ENCODE assay signal across 8 cellular contexts in the genomic region with DNA sequence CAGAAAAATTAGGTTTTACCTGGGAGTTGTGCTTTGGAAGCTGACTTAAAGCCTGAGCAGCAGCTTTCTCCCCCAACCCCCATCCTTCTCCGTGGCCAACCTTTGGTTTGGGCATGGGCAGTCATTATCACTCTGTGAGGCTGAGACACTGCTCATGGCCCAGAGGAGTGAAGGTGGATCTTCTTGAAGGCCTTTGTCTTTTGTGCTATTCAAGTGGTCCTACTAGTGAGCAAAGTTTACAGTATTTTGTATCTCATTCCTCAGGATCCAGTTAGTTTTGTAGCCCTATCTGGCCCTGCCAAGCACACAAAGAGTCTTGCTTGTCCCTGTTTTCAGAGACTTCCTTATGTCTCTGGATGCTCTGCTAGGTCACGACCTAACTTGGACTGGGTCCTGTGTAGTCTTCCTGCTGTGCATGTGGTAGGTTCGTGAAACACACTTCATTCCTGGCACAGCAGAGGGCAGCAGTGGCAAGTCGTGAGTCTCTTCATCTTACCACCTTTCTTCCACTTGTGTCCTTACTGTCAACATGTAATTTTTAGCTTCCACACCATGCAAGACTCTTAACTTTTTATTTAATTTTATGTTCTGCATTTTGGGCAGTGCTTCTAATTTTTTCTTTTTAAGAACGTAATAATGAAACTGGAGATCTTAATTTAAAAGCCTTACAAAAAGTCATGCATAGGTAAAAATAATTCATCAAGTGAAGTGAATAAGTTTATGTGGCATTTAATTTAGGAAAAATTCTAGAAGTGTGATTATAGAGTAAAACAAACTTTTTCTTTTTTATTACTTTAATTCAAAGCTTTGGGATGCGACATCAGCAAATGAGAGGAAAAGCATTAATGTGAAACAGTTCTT. TPM values are rescaled to one million over a fixed set of nuclear protein-coding genes. Genes with fewer than 3 reads are reported as not detected.
DNase-seq lines count a peak whose midpoint lies in the region; ATAC-seq and TF ChIP-seq lines count a peak whose summit lies in the region.

No MANE protein-coding gene starts in this region.

- H3K23ac ChIP-seq in IMR-90 (ENCODE audit: low read depth, low read length) = no peak overlapping the region

- peaks cover 2% of the 10 kb centered on the region; the same call in 1 of the 2 replicates for H3K4me1 ChIP-seq in IMR-90 (ENCODE audit: control insufficient read depth, insufficient read depth, low read length)

- no peak for TF ChIP-seq POLR2A in IMR-90 (IDR thresholded peaks at IDR 0.05; ENCODE audit: low read depth, low read length)

- no peak overlapping the region for H3K27ac ChIP-seq in IMR-90 (ENCODE audit: insufficient read depth, low read length)

- POLR2A ChIA-PET in IMR-90 (lab: Charles Lee; ENCODE audit: unreplicated experiment) = no interaction called here
- POLR2A ChIA-PET in activated naive CD8-positive, alpha-beta T cell treated with anti-CD3 and anti-CD28 coated beads, Interleukin-2, amount 10 ng/mL, durations not matched to agents 7 days and 5 days (lab: Charles Lee) = no interaction called here

- BruUV-seq in IMR-90 (replicated peaks; lab: Mats Ljungman, UMichigan) = no TSS peak

- H3K27me3 Mint-ChIP-seq in activated naive CD8-positive, alpha-beta T cell treated with anti-CD3 and anti-CD28 coated beads, Interleukin-2, amount 10 ng/mL, durations not matched to agents 7 days and 5 days = no peaks in the 10 kb centered on the region
- no peaks in the 10 kb centered on the region for H3K27me3 Mint-ChIP-seq in progenitor cell of endocrine pancreas

- H3K27ac Mint-ChIP-seq in activated naive CD8-positive, alpha-beta T cell treated with anti-CD3 and anti-CD28 coated beads, Interleukin-2, amount 10 ng/mL, durations not matched to agents 7 days and 5 days = peak overlapping the region; percentile 22
- H3K27ac Mint-ChIP-seq in progenitor cell of endocrine pancreas = no peak overlapping the region

- no peak overlapping the region for H4K91ac ChIP-seq in IMR-90 (ENCODE audit: insufficient read depth, low read depth, low read length)

- no peaks in the 10 kb centered on the region for H3K9me3 ChIP-seq in IMR-90 (ENCODE audit: control insufficient read depth, insufficient read depth, low read length)

- H3K56ac ChIP-seq in IMR-90 (ENCODE audit: extremely low read depth, insufficient read depth, low read length) = no peak overlapping the region

- H3K9me3 Mint-ChIP-seq in activated naive CD8-positive, alpha-beta T cell treated with anti-CD3 and anti-CD28 coated beads, Interleukin-2, amount 10 ng/mL, durations not matched to agents 7 days and 5 days = no peaks in the 10 kb centered on the region
- no peaks in the 10 kb centered on the region for H3K9me3 Mint-ChIP-seq in progenitor cell of endocrine pancreas (ENCODE audit: low read depth)

- no peak overlapping the region for H2AK5ac ChIP-seq in IMR-90 (ENCODE audit: low read depth, low read length)

- H2BK15ac ChIP-seq in IMR-90 (ENCODE audit: low read depth, low read length) = no peak overlapping the region

- H3K27me3 ChIP-seq in IMR-90 (ENCODE audit: control insufficient read depth, insufficient read depth, low read length) = no peaks in the 10 kb centered on the region

- no peak overlapping the region for H2BK20ac ChIP-seq in IMR-90 (ENCODE audit: low read depth, low read length)

- H3K9ac ChIP-seq in IMR-90 (ENCODE audit: low read depth, low read length) = no peak overlapping the region

- H3K14ac ChIP-seq in IMR-90 (replicated peaks; ENCODE audit: low read depth, low read length) = no peak overlapping the region

- H4K8ac ChIP-seq in IMR-90 (ENCODE audit: low read depth in 2 of 2, low read length in 2 of 2) = no peak overlapping the region

- H2BK5ac ChIP-seq in IMR-90 (ENCODE audit: low read depth, low read length, poor library complexity, severe bottlenecking) = no peak overlapping the region

- TF ChIP-seq RAD21 in IMR-90 (IDR thresholded peaks at IDR 0.05; ENCODE audit: low read length) = peak; percentile 66

- H4K20me1 ChIP-seq in IMR-90 (ENCODE audit: insufficient read depth, low read length) = no peaks in the 10 kb centered on the region

- TF ChIP-seq CTCF in IMR-90 (conservative IDR thresholded peaks at IDR 0.05; ENCODE audit: low read depth, low read length) = peak; percentile 55
- no peak for TF ChIP-seq CTCF in progenitor cell of endocrine pancreas (IDR thresholded peaks at IDR 0.05; ENCODE audit: unreplicated experiment)

- H3K36me3 ChIP-seq in IMR-90 (ENCODE audit: control insufficient read depth, insufficient read depth, low read length) = peaks cover 3% of the 10 kb centered on the region

- H3K18ac ChIP-seq in IMR-90 (ENCODE audit: low read depth, low read length) = no peak overlapping the region

- H2BK120ac ChIP-seq in IMR-90 (ENCODE audit: low read depth, low read length) = no peak overlapping the region

- 33% methylated on average over 1 of the region's 6 CpGs; no CpG with 5 or more reads in 1 of the 2 experiments for WGBS in IMR-90 (ENCODE audit: extremely low coverage in 2 of 2, insufficient read length in 1 of 2), 2 experiments

- peak; percentile 20 for DNase-seq in GM04504 (ENCODE audit: low read depth)
- peak; percentile 59 for DNase-seq in IMR-90
- peak; percentile 29 for DNase-seq in RPMI7951 (ENCODE audit: low read depth)
- DNase-seq in activated naive CD8-positive, alpha-beta T cell treated with anti-CD3 and anti-CD28 coated beads, Interleukin-2, amount 10 ng/mL, durations not matched to agents 7 days and 5 days = no peak
- peak; percentile 51 for DNase-seq in left ventricle myocardium superior
- DNase-seq in smooth muscle cell of the brain vasculature (ENCODE audit: low read depth, low spot score) = peak; percentile 49
- DNase-seq in progenitor cell of endocrine pancreas (ENCODE audit: low spot score, unreplicated experiment) = no peak

- H3K36me3 Mint-ChIP-seq in activated naive CD8-positive, alpha-beta T cell treated with anti-CD3 and anti-CD28 coated beads, Interleukin-2, amount 10 ng/mL, durations not matched to agents 7 days and 5 days = peaks cover 15% of the 10 kb centered on the region
- H3K36me3 Mint-ChIP-seq in progenitor cell of endocrine pancreas (ENCODE audit: insufficient read depth) = peaks cover 11% of the 10 kb centered on the region

- H4K5ac ChIP-seq in IMR-90 (ENCODE audit: low read depth, low read length) = no peak overlapping the region

- no peak overlapping the region for H2AFZ ChIP-seq in IMR-90 (replicated peaks; ENCODE audit: low read length, poor library complexity)

- H3K79me1 ChIP-seq in IMR-90 (ENCODE audit: low read depth in 1 of 2, low read length in 2 of 2) = peaks cover 7 to 18% of the 10 kb centered on the region in 2 experiments; a peak in 3 of 4 replicates

- intact Hi-C loops in IMR-90 (cut with micrococcal nuclease) = loop anchor here (1.0 kb wide), 1 partner anchor 299 kb away; no protein-coding TSS in a partner anchor
- intact Hi-C loops in left ventricle myocardium superior (cut with micrococcal nuclease) = loop anchor here (5.0 kb wide), 1 partner anchor 298 kb away; no protein-coding TSS in a partner anchor

- no peak overlapping the region for H3K4ac ChIP-seq in IMR-90 (ENCODE audit: low read depth, low read length)

- ATAC-seq in GM21576 (IDR thresholded peaks at IDR 0.05; ENCODE audit: unreplicated experiment) = peak; percentile 90
- ATAC-seq in IMR-90 (ENCODE audit: low read depth) = peak; percentile 91
- peak; percentile 60 for ATAC-seq in activated naive CD8-positive, alpha-beta T cell treated with anti-CD3 and anti-CD28 coated beads, Interleukin-2, amount 10 ng/mL, durations not matched to agents 7 days and 5 days (ENCODE audit: low read depth)
- peak; percentile 94 for ATAC-seq in left ventricle myocardium superior

- no peaks in the 10 kb centered on the region for H3K9me1 ChIP-seq in IMR-90 (ENCODE audit: insufficient read depth, low read length)

- no peak overlapping the region for H3K4me3 Mint-ChIP-seq in activated naive CD8-positive, alpha-beta T cell treated with anti-CD3 and anti-CD28 coated beads, Interleukin-2, amount 10 ng/mL, durations not matched to agents 7 days and 5 days
- no peak overlapping the region for H3K4me3 Mint-ChIP-seq in progenitor cell of endocrine pancreas (ENCODE audit: low read depth)

- dilution Hi-C loops in IMR-90 (cut with HindIII; ENCODE audit: low sequenced_read_pairs, unreplicated experiment) = no loop called here

- peaks cover 4% of the 10 kb centered on the region for H3K4me1 Mint-ChIP-seq in activated naive CD8-positive, alpha-beta T cell treated with anti-CD3 and anti-CD28 coated beads, Interleukin-2, amount 10 ng/mL, durations not matched to agents 7 days and 5 days
- no peaks in the 10 kb centered on the region for H3K4me1 Mint-ChIP-seq in progenitor cell of endocrine pancreas (ENCODE audit: low read depth)

- in situ Hi-C loops in IMR-90 (cut with MboI; ENCODE audit: low sequenced_read_pairs) = no loop called here

- H3K4me3 ChIP-seq in IMR-90 (ENCODE audit: insufficient read depth, low read depth, low read length) = no peak overlapping the region

- H3K4me2 ChIP-seq in IMR-90 (ENCODE audit: low read depth, low read length) = no peak overlapping the region

- CTCF ChIA-PET in IMR-90 (lab: Yijun Ruan, JAX) = interaction anchor here (0.6 to 1.0 kb wide), 6 partner anchors 10 to 300 kb away, joined by 3 to 5 read pairs (median 3); no protein-coding TSS in a partner anchor

- H2AK9ac ChIP-seq in IMR-90 (replicated peaks; ENCODE audit: low read depth, low read length, poor library complexity) = no peak overlapping the region

TF ChIP-seq in IMR-90, 13 proteins besides CTCF, POLR2A, EP300 and RAD21 (continues in another document):
- peak; percentile 70; the same call in 1 of the 2 replicates for TF ChIP-seq SMC3 (IDR thresholded peaks at IDR 0.05; ENCODE audit: low read depth, low read length)

RNA-seq across cellular contexts. Expression of gene APAF1, which starts 53.7 kb away (rescaled TPM):
- 32.8 and 42.2 TPM in 2 replicates for total RNA-seq in IMR-90 (2012; rRNA removed)
- polyA plus RNA-seq in IMR-90 (2012; rRNA removed) = 8.3 and 10.9 TPM in 2 replicates
- polyA plus RNA-seq in IMR-90 (2012; cell fraction: cytosol; rRNA removed) = 3.7 and 4.3 TPM in 2 replicates
- polyA plus RNA-seq in IMR-90 (2012; cell fraction: nucleus; rRNA removed; ENCODE audit: low replicate concordance) = 7.7 and 14.3 TPM in 2 replicates
- 14.6 and 17.9 TPM in 2 replicates for total RNA-seq in RPMI7951 (2014; rRNA removed; shearing (Covaris generic))
- total RNA-seq in activated naive CD8-positive, alpha-beta T cell treated with anti-CD3 and anti-CD28 coated beads, Interleukin-2, amount 10 ng/mL, durations not matched to agents 7 days and 5 days = 10 to 100 TPM; 32.0 to 32.8 TPM
- 3.8 TPM for total RNA-seq in left ventricle myocardium superior
- total RNA-seq in progenitor cell of endocrine pancreas = 26.3 and 30.9 TPM in 2 replicates

RNA-seq across cellular contexts. Expression of gene IKBIP, which starts 54.2 kb away (rescaled TPM):
- total RNA-seq in IMR-90 (2012; rRNA removed) (37.1 and 88.3 TPM in 2 replicates), left ventricle myocardium superior (4.0 TPM), progenitor cell of endocrine pancreas (10.8 and 11.4 TPM in 2 replicates)
- 48.7 and 52.7 TPM in 2 replicates for polyA plus RNA-seq in IMR-90 (2012; rRNA removed)
- polyA plus RNA-seq in IMR-90 (2012; cell fraction: cytosol; rRNA removed) = 16.6 and 18.3 TPM in 2 replicates
- polyA plus RNA-seq in IMR-90 (2012; cell fraction: nucleus; rRNA removed; ENCODE audit: low replicate concordance) = 4.6 and 10.0 TPM in 2 replicates
- total RNA-seq in RPMI7951 (2014; rRNA removed; shearing (Covaris generic)) = 92.2 and 94.1 TPM in 2 replicates
- total RNA-seq in activated naive CD8-positive, alpha-beta T cell treated with anti-CD3 and anti-CD28 coated beads, Interleukin-2, amount 10 ng/mL, durations not matched to agents 7 days and 5 days = 10 to 100 TPM; 23.4 to 24.0 TPM

Comparison
In these comparisons a context has a peak if more than half of its experiments do, and no peak if none do; other contexts are left out.
1. DNase-seq: peak in GM04504 (single experiment), IMR-90 (single experiment), RPMI7951 (single experiment), left ventricle myocardium superior (single experiment) and smooth muscle cell of the brain vasculature (single experiment); none in activated naive CD8-positive, alpha-beta T cell treated with anti-CD3 and anti-CD28 coated beads, Interleukin-2, amount 10 ng/mL, durations not matched to agents 7 days and 5 days (single experiment) and progenitor cell of endocrine pancreas (single experiment).
2. Peak in every context shown above with its lines, with median percentiles within 50 percentile points of each other: ATAC-seq.